16 cellular contexts compared by ENCODE assay signal in genomic region chr16:87226926-87227650, GRCh38.
DNase-seq lines count a peak whose midpoint lies in the region; ATAC-seq and TF ChIP-seq lines count a peak whose summit lies in the region.
"Had no signal": no experiment of that assay in that cellular context is flagged by ENCODE, and none has a peak within 500 bp of the region (broad histone marks: within the 10 kb centered on the region; RNA-seq: fewer than 3 reads in every experiment).

No MANE protein-coding gene starts in this region.

- H3K27me3 ChIP-seq in psoas muscle (ENCODE audit: insufficient read depth in 3 of 3, low read length in 2 of 3), result no peaks in the 10 kb centered on the region

- H3K27ac ChIP-seq in psoas muscle, result peak overlapping the region; percentile 36

- no peaks in the 10 kb centered on the region for H3K27me3 Mint-ChIP-seq in activated CD4-positive, alpha-beta T cell treated with anti-CD3 and anti-CD28 coated beads for 36 hours
- H3K27me3 Mint-ChIP-seq: type B pancreatic cell had no signal

- no peaks in the 10 kb centered on the region for H3K4me1 ChIP-seq in psoas muscle

- H3K27ac Mint-ChIP-seq in activated CD4-positive, alpha-beta T cell treated with anti-CD3 and anti-CD28 coated beads for 36 hours, result no peak overlapping the region
- H3K27ac Mint-ChIP-seq: type B pancreatic cell had no signal

- no peaks in the 10 kb centered on the region for H3K36me3 Mint-ChIP-seq in activated CD4-positive, alpha-beta T cell treated with anti-CD3 and anti-CD28 coated beads for 36 hours (ENCODE audit: low read depth)

- no peaks in the 10 kb centered on the region for H3K9me3 Mint-ChIP-seq in activated CD4-positive, alpha-beta T cell treated with anti-CD3 and anti-CD28 coated beads for 36 hours (ENCODE audit: low read depth)

- CTCF ChIA-PET in activated CD4-positive, alpha-beta T cell treated with anti-CD3 and anti-CD28 coated beads for 36 hours (lab: Charles Lee), result interaction anchor here (1.0 kb wide), 1 partner anchor 239 kb away, joined by 3 read pairs; no protein-coding TSS in a partner anchor

- no peaks in the 10 kb centered on the region for H3K4me1 Mint-ChIP-seq in activated CD4-positive, alpha-beta T cell treated with anti-CD3 and anti-CD28 coated beads for 36 hours

- DNase-seq in AG08396 (ENCODE audit: low spot score) (peak; percentile 84), astrocyte of the cerebellum (ENCODE audit: low read depth) (peak; percentile 81), foreskin fibroblast (peak; percentile 66 to 81), psoas muscle (peak in 1 of 2 donors; percentile 48), NCI-H2171 (lab: John Stamatoyannopoulos, UW) (no peak)
- no peak for DNase-seq in activated CD4-positive, alpha-beta T cell treated with anti-CD3 and anti-CD28 coated beads for 36 hours
- DNase-seq: activated CD4-positive, alpha-beta T cell treated with anti-CD3 and anti-CD28 coated beads, Interleukin-2, amount 50 U/mL, for 48 hours; activated naive CD4-positive, alpha-beta T cell treated with Interleukin-2 at 50 U/mL for 16 hours; DMS79 treated with DMSO at 0.1 percent for 48 hours; NCI-H2171 treated with DMSO at 0.1 percent for 48 hours; PC-3; retina; T-helper 2 cell had no signal

- intact Hi-C loops in psoas muscle (cut with DNase I), result no loop called here
- intact Hi-C loops in activated CD4-positive, alpha-beta T cell treated with anti-CD3 and anti-CD28 coated beads for 36 hours (cut with DNase I, micrococcal nuclease), result no loop called here

- WGBS in psoas muscle, 3 donors, result 71 to 79% (median 78%) methylated on average over 11 of the region's 11 CpGs

- H3K4me3 Mint-ChIP-seq in activated CD4-positive, alpha-beta T cell treated with anti-CD3 and anti-CD28 coated beads for 36 hours, result no peak overlapping the region
- H3K4me3 Mint-ChIP-seq: type B pancreatic cell had no signal

- ATAC-seq in psoas muscle (peak in 1 of 4 donors; percentile 16), GM19452 (IDR thresholded peaks at IDR 0.05; ENCODE audit: unreplicated experiment) (no peak), HG03354 (IDR thresholded peaks at IDR 0.05; ENCODE audit: poor library complexity, severe bottlenecking, unreplicated experiment) (no peak)
- ATAC-seq in activated CD4-positive, alpha-beta T cell treated with anti-CD3 and anti-CD28 coated beads for 36 hours, result no peak
- ATAC-seq: PC-3 had no signal

- TF ChIP-seq CTCF in astrocyte of the cerebellum (IDR thresholded peaks at IDR 0.05; ENCODE audit: low read depth, low read length, missing control alignments) (no peak), foreskin fibroblast (IDR thresholded peaks at IDR 0.05; ENCODE audit: low read depth, low read length) (no peak), psoas muscle (IDR thresholded peaks at IDR 0.05) (no peak)

- H3K9me3 ChIP-seq in psoas muscle, result no peaks in the 10 kb centered on the region

- in situ Hi-C loops in astrocyte of the cerebellum (cut with HindIII; ENCODE audit: low sequenced_read_pairs), result no loop called here

- no peaks in the 10 kb centered on the region for H3K36me3 ChIP-seq in psoas muscle (ENCODE audit: insufficient read depth in 1 of 2, low read depth in 1 of 2)

- POLR2A ChIA-PET in activated CD4-positive, alpha-beta T cell treated with anti-CD3 and anti-CD28 coated beads for 36 hours (lab: Charles Lee), result no interaction called here

- H3K4me3 ChIP-seq in astrocyte of the cerebellum (ENCODE audit: low read depth, low read length) (no peak overlapping the region), foreskin fibroblast (ENCODE audit: low read depth in 1 of 2, low read length in 2 of 2) (no peak overlapping the region), psoas muscle (no peak overlapping the region)

Comparison
In these comparisons a context has a peak if more than half of its experiments do, and no peak if none do; other contexts are left out.
1. DNase-seq: peak in AG08396 (single experiment), astrocyte of the cerebellum (single experiment) and foreskin fibroblast (2 of 2); none in NCI-H2171 (single experiment) and activated CD4-positive, alpha-beta T cell treated with anti-CD3 and anti-CD28 coated beads for 36 hours (single experiment).